ENCODE assay signal across 9 cellular contexts in the genomic region with DNA sequence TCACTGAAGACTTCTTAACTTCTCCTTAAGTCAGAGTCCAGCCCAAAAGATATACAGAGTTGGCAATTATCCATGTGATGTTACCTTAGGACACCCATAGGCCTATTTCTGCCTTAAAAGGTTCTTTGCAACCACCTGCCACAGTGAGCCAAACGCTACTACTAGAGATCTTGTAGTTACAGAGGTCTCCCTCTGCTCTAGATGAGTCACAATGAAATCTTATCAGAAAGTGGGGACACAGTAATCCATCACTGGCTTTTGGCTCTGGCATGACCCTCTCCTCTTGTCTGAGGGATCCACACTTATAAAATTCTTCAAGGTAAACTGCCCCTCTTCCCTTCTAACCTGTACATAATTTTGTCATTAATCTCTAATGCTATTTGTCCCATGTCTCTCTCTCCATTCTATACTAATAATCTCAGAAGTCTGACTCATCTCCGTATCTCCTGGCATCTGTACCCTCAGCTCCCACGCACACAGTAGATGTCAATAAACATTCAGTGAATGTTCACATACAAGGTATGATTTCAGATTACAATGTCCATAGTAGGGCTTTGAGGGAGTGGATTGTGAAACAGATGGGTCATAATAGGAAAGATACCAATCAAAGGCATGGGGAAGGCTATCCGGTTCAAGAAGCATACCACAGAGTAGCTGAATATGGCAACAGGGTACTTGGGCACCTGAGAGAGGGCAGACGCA.
DNase-seq lines count a peak whose midpoint lies in the region; ATAC-seq, FAIRE-seq and TF ChIP-seq lines count a peak whose summit lies in the region.
"Had no signal": no experiment of that assay in that cellular context is flagged by ENCODE, and none has a peak within 500 bp of the region (broad histone marks: within the 10 kb centered on the region; RNA-seq: fewer than 3 reads in every experiment).

No MANE protein-coding gene starts in this region.

- H3K27ac ChIP-seq in Karpas-422 (ENCODE audit: low read length) (no peak overlapping the region), RWPE1 (no peak overlapping the region)

- DNase-seq in activated CD4-positive, alpha-beta T cell treated with anti-CD3 and anti-CD28 coated beads, Interleukin-2, amount 10 ng/mL, durations not matched to agents 24 days and 14 days = peak; percentile 56
- DNase-seq in natural killer cell treated with Interleukin-12 subunit alpha and Interleukin-12 subunit beta and Interleukin-15 and Interleukin-18, amount 100 ng/mL, for 72 hours (ENCODE audit: low spot score) = no peak
- DNase-seq in HTR-8/SVneo (ENCODE audit: insufficient read length, low spot score) (no peak), Karpas-422 (no peak), head of caudate nucleus (no peak), RWPE1 (ENCODE audit: low spot score) (no peak)
- DNase-seq: NCI-H1092 treated with DMSO at 0.1 percent for 48 hours had no signal

- H3K4me3 ChIP-seq in Karpas-422 (ENCODE audit: low read length) = no peak overlapping the region

- ATAC-seq in GM19025 (IDR thresholded peaks at IDR 0.05; ENCODE audit: low read depth, unreplicated experiment) = peak; percentile 21
- peak; percentile 36 for ATAC-seq in HG02943 (IDR thresholded peaks at IDR 0.05; ENCODE audit: low read depth, unreplicated experiment)
- peak; percentile 38 to 47 for ATAC-seq in natural killer cell treated with Interleukin-12 subunit alpha and Interleukin-12 subunit beta and Interleukin-15 and Interleukin-18, amount 100 ng/mL, for 72 hours

- H2AFZ ChIP-seq in Karpas-422 (ENCODE audit: low read length) = no peak overlapping the region

- H3K27ac Mint-ChIP-seq in activated CD4-positive, alpha-beta T cell treated with anti-CD3 and anti-CD28 coated beads, Interleukin-2, amount 10 ng/mL, durations not matched to agents 24 days and 14 days = peak overlapping the region; percentile 10
- H3K27ac Mint-ChIP-seq in natural killer cell treated with Interleukin-12 subunit alpha and Interleukin-12 subunit beta and Interleukin-15 and Interleukin-18, amount 100 ng/mL, for 72 hours = peak overlapping the region; percentile 59 to 81

- H3K4me1 ChIP-seq in Karpas-422 (ENCODE audit: low read length) = no peaks in the 10 kb centered on the region

- TF ChIP-seq CTCF in RWPE1 (conservative IDR thresholded peaks at IDR 0.05; ENCODE audit: low read depth) = no peak

- CTCF ChIA-PET in RWPE1 (lab: Yijun Ruan, JAX) = no interaction called here

- H3K27me3 Mint-ChIP-seq in activated CD4-positive, alpha-beta T cell treated with anti-CD3 and anti-CD28 coated beads, Interleukin-2, amount 10 ng/mL, durations not matched to agents 24 days and 14 days = no peaks in the 10 kb centered on the region
- H3K27me3 Mint-ChIP-seq in natural killer cell treated with Interleukin-12 subunit alpha and Interleukin-12 subunit beta and Interleukin-15 and Interleukin-18, amount 100 ng/mL, for 72 hours = no peaks in the 10 kb centered on the region

- H3K9me3 Mint-ChIP-seq in activated CD4-positive, alpha-beta T cell treated with anti-CD3 and anti-CD28 coated beads, Interleukin-2, amount 10 ng/mL, durations not matched to agents 24 days and 14 days = no peaks in the 10 kb centered on the region
- no peaks in the 10 kb centered on the region for H3K9me3 Mint-ChIP-seq in natural killer cell treated with Interleukin-12 subunit alpha and Interleukin-12 subunit beta and Interleukin-15 and Interleukin-18, amount 100 ng/mL, for 72 hours

- no peak for FAIRE-seq in HTR-8/SVneo (lab: Jason Lieb, UNC)

- no peaks in the 10 kb centered on the region for H3K9me2 ChIP-seq in Karpas-422 (replicated peaks; ENCODE audit: insufficient read depth, low read length)

- peaks cover 59% of the 10 kb centered on the region for H3K4me1 Mint-ChIP-seq in activated CD4-positive, alpha-beta T cell treated with anti-CD3 and anti-CD28 coated beads, Interleukin-2, amount 10 ng/mL, durations not matched to agents 24 days and 14 days
- H3K4me1 Mint-ChIP-seq in natural killer cell treated with Interleukin-12 subunit alpha and Interleukin-12 subunit beta and Interleukin-15 and Interleukin-18, amount 100 ng/mL, for 72 hours (ENCODE audit: low read depth in 2 of 2) = peaks cover 40 to 61% of the 10 kb centered on the region in 2 donors

- H3K4me3 Mint-ChIP-seq in activated CD4-positive, alpha-beta T cell treated with anti-CD3 and anti-CD28 coated beads, Interleukin-2, amount 10 ng/mL, durations not matched to agents 24 days and 14 days = peak overlapping the region; percentile 18
- peak overlapping the region; percentile 66 for H3K4me3 Mint-ChIP-seq in natural killer cell treated with Interleukin-12 subunit alpha and Interleukin-12 subunit beta and Interleukin-15 and Interleukin-18, amount 100 ng/mL, for 72 hours

- POLR2A ChIA-PET in RWPE1 (lab: Yijun Ruan, JAX; ENCODE audit: low non-redundant PET) = no interaction called here

- H3K36me3 ChIP-seq in Karpas-422 (ENCODE audit: insufficient read depth, low read length) = no peaks in the 10 kb centered on the region

- no peak overlapping the region for H3K4me2 ChIP-seq in Karpas-422 (ENCODE audit: low read depth, low read length, poor library complexity, severe bottlenecking)

- H4K20me1 ChIP-seq in Karpas-422 (ENCODE audit: insufficient read depth, low read depth, low read length) = peaks cover 11% of the 10 kb centered on the region

- no peaks in the 10 kb centered on the region for H3K27me3 ChIP-seq in Karpas-422 (ENCODE audit: low read length)

- peaks cover 7% of the 10 kb centered on the region for H3K36me3 Mint-ChIP-seq in activated CD4-positive, alpha-beta T cell treated with anti-CD3 and anti-CD28 coated beads, Interleukin-2, amount 10 ng/mL, durations not matched to agents 24 days and 14 days (ENCODE audit: low read depth)
- H3K36me3 Mint-ChIP-seq in natural killer cell treated with Interleukin-12 subunit alpha and Interleukin-12 subunit beta and Interleukin-15 and Interleukin-18, amount 100 ng/mL, for 72 hours = no peaks in the 10 kb centered on the region

- intact Hi-C loops in activated CD4-positive, alpha-beta T cell treated with anti-CD3 and anti-CD28 coated beads, Interleukin-2, amount 10 ng/mL, durations not matched to agents 24 days and 14 days (cut with micrococcal nuclease) = loop anchor here (2.0 to 5.0 kb wide), 3 partner anchors 15 to 184 kb away; a partner anchor contains a TSS
- intact Hi-C loops in head of caudate nucleus (cut with DNase I) = no loop called here

- no peaks in the 10 kb centered on the region for H3K9me3 ChIP-seq in Karpas-422 (ENCODE audit: low read length)

- no peak overlapping the region for H3K9ac ChIP-seq in Karpas-422 (ENCODE audit: low read length)

- no peaks in the 10 kb centered on the region for H3K79me2 ChIP-seq in Karpas-422 (ENCODE audit: low read length)
